In the genomic region with DNA sequence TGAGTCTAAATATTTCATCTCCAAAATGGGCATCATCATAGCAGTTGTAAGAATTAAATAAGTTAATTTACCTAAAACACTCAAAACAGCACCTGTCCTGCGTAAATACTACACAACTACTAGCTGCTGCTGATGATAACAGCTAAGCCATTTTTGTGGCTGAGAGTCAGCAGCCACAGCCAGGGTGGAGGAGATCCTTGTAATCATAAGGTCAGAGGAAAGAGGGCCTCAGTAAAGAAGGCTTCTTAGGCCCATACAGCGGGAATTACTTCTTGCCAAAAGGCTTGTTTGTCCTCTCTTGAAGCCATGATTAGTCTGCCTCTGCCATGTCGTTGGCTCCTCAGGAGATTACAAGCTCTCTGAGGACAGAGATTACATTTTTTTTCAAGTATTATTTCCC, we compare ENCODE assay signal across 2 cellular contexts.
TF ChIP-seq lines count a peak whose summit lies in the region.

No MANE protein-coding gene starts in this region.

TF ChIP-seq in liver, 16 proteins besides CTCF, POLR2A, EP300 and RAD21 (continued from another document):
- TF ChIP-seq, protein P1, sequence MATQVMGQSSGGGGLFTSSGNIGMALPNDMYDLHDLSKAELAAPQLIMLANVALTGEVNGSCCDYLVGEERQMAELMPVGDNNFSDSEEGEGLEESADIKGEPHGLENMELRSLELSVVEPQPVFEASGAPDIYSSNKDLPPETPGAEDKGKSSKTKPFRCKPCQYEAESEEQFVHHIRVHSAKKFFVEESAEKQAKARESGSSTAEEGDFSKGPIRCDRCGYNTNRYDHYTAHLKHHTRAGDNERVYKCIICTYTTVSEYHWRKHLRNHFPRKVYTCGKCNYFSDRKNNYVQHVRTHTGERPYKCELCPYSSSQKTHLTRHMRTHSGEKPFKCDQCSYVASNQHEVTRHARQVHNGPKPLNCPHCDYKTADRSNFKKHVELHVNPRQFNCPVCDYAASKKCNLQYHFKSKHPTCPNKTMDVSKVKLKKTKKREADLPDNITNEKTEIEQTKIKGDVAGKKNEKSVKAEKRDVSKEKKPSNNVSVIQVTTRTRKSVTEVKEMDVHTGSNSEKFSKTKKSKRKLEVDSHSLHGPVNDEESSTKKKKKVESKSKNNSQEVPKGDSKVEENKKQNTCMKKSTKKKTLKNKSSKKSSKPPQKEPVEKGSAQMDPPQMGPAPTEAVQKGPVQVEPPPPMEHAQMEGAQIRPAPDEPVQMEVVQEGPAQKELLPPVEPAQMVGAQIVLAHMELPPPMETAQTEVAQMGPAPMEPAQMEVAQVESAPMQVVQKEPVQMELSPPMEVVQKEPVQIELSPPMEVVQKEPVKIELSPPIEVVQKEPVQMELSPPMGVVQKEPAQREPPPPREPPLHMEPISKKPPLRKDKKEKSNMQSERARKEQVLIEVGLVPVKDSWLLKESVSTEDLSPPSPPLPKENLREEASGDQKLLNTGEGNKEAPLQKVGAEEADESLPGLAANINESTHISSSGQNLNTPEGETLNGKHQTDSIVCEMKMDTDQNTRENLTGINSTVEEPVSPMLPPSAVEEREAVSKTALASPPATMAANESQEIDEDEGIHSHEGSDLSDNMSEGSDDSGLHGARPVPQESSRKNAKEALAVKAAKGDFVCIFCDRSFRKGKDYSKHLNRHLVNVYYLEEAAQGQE (IDR thresholded peaks at IDR 0.05): no peak
- TF ChIP-seq YY1 (IDR thresholded peaks at IDR 0.05): no peak

TF ChIP-seq in HepG2, 621 proteins besides CTCF, POLR2A, EP300 and RAD21 (continued from another document):
- TF ChIP-seq, protein P2, sequence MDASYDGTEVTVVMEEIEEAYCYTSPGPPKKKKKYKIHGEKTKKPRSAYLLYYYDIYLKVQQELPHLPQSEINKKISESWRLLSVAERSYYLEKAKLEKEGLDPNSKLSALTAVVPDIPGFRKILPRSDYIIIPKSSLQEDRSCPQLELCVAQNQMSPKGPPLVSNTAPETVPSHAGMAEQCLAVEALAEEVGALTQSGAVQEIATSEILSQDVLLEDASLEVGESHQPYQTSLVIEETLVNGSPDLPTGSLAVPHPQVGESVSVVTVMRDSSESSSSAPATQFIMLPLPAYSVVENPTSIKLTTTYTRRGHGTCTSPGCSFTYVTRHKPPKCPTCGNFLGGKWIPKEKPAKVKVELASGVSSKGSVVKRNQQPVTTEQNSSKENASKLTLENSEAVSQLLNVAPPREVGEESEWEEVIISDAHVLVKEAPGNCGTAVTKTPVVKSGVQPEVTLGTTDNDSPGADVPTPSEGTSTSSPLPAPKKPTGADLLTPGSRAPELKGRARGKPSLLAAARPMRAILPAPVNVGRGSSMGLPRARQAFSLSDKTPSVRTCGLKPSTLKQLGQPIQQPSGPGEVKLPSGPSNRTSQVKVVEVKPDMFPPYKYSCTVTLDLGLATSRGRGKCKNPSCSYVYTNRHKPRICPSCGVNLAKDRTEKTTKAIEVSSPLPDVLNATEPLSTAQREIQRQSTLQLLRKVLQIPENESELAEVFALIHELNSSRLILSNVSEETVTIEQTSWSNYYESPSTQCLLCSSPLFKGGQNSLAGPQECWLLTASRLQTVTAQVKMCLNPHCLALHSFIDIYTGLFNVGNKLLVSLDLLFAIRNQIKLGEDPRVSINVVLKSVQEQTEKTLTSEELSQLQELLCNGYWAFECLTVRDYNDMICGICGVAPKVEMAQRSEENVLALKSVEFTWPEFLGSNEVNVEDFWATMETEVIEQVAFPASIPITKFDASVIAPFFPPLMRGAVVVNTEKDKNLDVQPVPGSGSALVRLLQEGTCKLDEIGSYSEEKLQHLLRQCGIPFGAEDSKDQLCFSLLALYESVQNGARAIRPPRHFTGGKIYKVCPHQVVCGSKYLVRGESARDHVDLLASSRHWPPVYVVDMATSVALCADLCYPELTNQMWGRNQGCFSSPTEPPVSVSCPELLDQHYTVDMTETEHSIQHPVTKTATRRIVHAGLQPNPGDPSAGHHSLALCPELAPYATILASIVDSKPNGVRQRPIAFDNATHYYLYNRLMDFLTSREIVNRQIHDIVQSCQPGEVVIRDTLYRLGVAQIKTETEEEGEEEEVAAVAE (CRISPR knock-in tag; IDR thresholded peaks at IDR 0.05; ENCODE audit: borderline replicate concordance): no peak
- TF ChIP-seq ASH2L (IDR thresholded peaks at IDR 0.05; ENCODE audit: insufficient read length, low read depth, low read length) (no peak), NFKBIZ (CRISPR knock-in tag; IDR thresholded peaks at IDR 0.05) (no peak), ZNF446 (CRISPR knock-in tag; IDR thresholded peaks at IDR 0.05) (no peak), ZNF180 (CRISPR knock-in tag; IDR thresholded peaks at IDR 0.05; ENCODE audit: borderline replicate concordance, low read depth) (no peak), ZMAT3 (CRISPR knock-in tag; conservative IDR thresholded peaks at IDR 0.05) (no peak), ZNF274 (CRISPR knock-in tag; IDR thresholded peaks at IDR 0.05) (no peak), ZNF713 (CRISPR knock-in tag; IDR thresholded peaks at IDR 0.05) (no peak), HNF4G (IDR thresholded peaks at IDR 0.05; ENCODE audit: borderline replicate concordance, low read depth, low read length) (no peak), HNF4G (CRISPR knock-in tag; IDR thresholded peaks at IDR 0.05; ENCODE audit: borderline replicate concordance, low read depth) (no peak), ZNF30 (CRISPR knock-in tag; IDR thresholded peaks at IDR 0.05) (no peak)
- TF ChIP-seq, protein P3, sequence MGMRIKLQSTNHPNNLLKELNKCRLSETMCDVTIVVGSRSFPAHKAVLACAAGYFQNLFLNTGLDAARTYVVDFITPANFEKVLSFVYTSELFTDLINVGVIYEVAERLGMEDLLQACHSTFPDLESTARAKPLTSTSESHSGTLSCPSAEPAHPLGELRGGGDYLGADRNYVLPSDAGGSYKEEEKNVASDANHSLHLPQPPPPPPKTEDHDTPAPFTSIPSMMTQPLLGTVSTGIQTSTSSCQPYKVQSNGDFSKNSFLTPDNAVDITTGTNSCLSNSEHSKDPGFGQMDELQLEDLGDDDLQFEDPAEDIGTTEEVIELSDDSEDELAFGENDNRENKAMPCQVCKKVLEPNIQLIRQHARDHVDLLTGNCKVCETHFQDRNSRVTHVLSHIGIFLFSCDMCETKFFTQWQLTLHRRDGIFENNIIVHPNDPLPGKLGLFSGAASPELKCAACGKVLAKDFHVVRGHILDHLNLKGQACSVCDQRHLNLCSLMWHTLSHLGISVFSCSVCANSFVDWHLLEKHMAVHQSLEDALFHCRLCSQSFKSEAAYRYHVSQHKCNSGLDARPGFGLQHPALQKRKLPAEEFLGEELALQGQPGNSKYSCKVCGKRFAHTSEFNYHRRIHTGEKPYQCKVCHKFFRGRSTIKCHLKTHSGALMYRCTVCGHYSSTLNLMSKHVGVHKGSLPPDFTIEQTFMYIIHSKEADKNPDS (CRISPR knock-in tag; IDR thresholded peaks at IDR 0.05): no peak
- TF ChIP-seq, protein P4, sequence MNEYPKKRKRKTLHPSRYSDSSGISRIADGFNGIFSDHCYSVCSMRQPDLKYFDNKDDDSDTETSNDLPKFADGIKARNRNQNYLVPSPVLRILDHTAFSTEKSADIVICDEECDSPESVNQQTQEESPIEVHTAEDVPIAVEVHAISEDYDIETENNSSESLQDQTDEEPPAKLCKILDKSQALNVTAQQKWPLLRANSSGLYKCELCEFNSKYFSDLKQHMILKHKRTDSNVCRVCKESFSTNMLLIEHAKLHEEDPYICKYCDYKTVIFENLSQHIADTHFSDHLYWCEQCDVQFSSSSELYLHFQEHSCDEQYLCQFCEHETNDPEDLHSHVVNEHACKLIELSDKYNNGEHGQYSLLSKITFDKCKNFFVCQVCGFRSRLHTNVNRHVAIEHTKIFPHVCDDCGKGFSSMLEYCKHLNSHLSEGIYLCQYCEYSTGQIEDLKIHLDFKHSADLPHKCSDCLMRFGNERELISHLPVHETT (CRISPR knock-in tag; conservative IDR thresholded peaks at IDR 0.05): no peak
- TF ChIP-seq, protein P5, sequence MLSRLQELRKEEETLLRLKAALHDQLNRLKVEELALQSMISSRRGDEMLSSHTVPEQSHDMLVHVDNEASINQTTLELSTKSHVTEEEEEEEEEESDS (CRISPR knock-in tag; IDR thresholded peaks at IDR 0.05; ENCODE audit: borderline replicate concordance): no peak
- TF ChIP-seq, protein P6, sequence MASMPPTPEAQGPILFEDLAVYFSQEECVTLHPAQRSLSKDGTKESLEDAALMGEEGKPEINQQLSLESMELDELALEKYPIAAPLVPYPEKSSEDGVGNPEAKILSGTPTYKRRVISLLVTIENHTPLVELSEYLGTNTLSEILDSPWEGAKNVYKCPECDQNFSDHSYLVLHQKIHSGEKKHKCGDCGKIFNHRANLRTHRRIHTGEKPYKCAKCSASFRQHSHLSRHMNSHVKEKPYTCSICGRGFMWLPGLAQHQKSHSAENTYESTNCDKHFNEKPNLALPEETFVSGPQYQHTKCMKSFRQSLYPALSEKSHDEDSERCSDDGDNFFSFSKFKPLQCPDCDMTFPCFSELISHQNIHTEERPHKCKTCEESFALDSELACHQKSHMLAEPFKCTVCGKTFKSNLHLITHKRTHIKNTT (CRISPR knock-in tag; IDR thresholded peaks at IDR 0.05): no peak
TF ChIP-seq in HepG2: peak in this region for 0.
